Comparison of ENCODE assay signal across 1 cellular context in the genomic region with DNA sequence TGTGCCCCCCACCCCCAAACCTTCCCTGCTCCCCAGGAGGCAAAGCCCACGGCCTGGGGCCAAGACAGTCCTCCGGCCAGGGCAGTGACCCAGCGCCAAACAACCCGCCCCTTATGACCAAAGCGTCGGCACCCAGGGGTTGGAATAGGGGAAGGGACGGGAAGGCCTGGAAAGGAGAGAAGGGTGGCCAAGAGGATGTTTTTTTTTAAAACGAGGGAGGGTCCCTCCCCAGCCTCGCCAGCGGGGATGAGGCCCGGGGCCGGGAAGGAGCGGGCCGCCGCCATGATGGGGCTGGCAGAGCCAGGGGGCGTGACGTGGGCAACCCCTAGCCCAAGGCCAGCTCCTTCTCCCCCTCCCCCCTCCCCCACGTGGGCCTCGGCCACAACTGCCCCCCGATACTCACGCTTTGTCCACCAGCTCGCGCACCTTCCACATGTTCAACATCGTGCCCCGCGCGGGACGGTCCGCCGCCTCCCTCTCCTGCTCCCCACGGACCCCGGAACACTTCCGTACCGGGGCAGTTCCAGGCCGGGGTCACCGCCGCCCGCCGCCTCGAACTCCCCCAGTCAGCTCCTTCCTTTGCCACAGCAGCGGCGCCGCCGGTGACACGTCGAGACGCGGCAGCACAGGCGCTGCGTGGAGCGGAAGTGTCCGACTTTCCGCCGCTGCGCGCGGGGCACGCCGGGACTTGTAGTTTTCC.
TF ChIP-seq lines count a peak whose summit lies in the region.

A gene (minus strand): TSS at position 619 of the 700 bp plus-strand sequence. CDS start 175 bp downstream, at position 444.

TF ChIP-seq in HepG2, 621 proteins besides CTCF, POLR2A, EP300 and RAD21 (continued from another document and continues in another):
- TF ChIP-seq HOXD1 (CRISPR knock-in tag; IDR thresholded peaks at IDR 0.05) (peak; percentile 59; the same call in 1 of the 2 replicates), ZNF607 (CRISPR knock-in tag; IDR thresholded peaks at IDR 0.05; ENCODE audit: borderline replicate concordance) (no peak; the same call in 1 of the 2 replicates), ZNF550 (CRISPR knock-in tag; IDR thresholded peaks at IDR 0.05; ENCODE audit: borderline replicate concordance) (no peak), HNRNPLL (IDR thresholded peaks at IDR 0.05; ENCODE audit: low read depth, low read length, poor library complexity, severe bottlenecking) (no peak), ATF1 (CRISPR knock-in tag; IDR thresholded peaks at IDR 0.05) (peak; percentile 90), SRSF1 (optimal IDR thresholded peaks at IDR 0.05; ENCODE audit: low read depth, low read length) (peak; percentile 77), GABPB1 (CRISPR knock-in tag; IDR thresholded peaks at IDR 0.05) (peak; percentile 97), SIN3B (IDR thresholded peaks at IDR 0.05; ENCODE audit: low read length) (0 out of 2 replicates have a peak, but pooled peaks have one; percentile 7), ZNF674 (CRISPR knock-in tag; IDR thresholded peaks at IDR 0.05; ENCODE audit: low read depth) (0 out of 2 replicates have a peak, but pooled peaks have one; percentile 61), FOXK1 (CRISPR knock-in tag; IDR thresholded peaks at IDR 0.05; ENCODE audit: borderline replicate concordance, low read depth) (peak; percentile 49; the same call in 1 of the 2 replicates), FLYWCH1 (CRISPR knock-in tag; IDR thresholded peaks at IDR 0.05) (no peak), ZNF572 (CRISPR knock-in tag; IDR thresholded peaks at IDR 0.05) (0 out of 2 replicates have a peak, but pooled peaks have one; percentile 65), ETV5 (CRISPR knock-in tag; IDR thresholded peaks at IDR 0.05; ENCODE audit: borderline replicate concordance) (peak; percentile 66; the same call in 1 of the 2 replicates), ZNF746 (CRISPR knock-in tag; IDR thresholded peaks at IDR 0.05) (no peak), ZNF256 (CRISPR knock-in tag; conservative IDR thresholded peaks at IDR 0.05) (no peak), CBFB (CRISPR knock-in tag; IDR thresholded peaks at IDR 0.05) (0 out of 2 replicates have a peak, but pooled peaks have one; percentile 43), PHF8 (CRISPR knock-in tag; IDR thresholded peaks at IDR 0.05) (peak; percentile 95), NAIF1 (CRISPR knock-in tag; IDR thresholded peaks at IDR 0.05; ENCODE audit: borderline replicate concordance) (no peak), TOPORS (CRISPR knock-in tag; IDR thresholded peaks at IDR 0.05) (peak; percentile 64; the same call in 1 of the 2 replicates), SAP130 (CRISPR knock-in tag; IDR thresholded peaks at IDR 0.05; ENCODE audit: low read depth) (peak; percentile 88), RXRA (CRISPR knock-in tag; IDR thresholded peaks at IDR 0.05) (peak; percentile 47), SRY (CRISPR knock-in tag; IDR thresholded peaks at IDR 0.05) (peak; percentile 80; the same call in 1 of the 2 replicates), ZNF619 (CRISPR knock-in tag; IDR thresholded peaks at IDR 0.05) (0 out of 2 replicates have a peak, but pooled peaks have one; percentile 73), KLF16 (CRISPR knock-in tag; IDR thresholded peaks at IDR 0.05) (0 out of 4 replicates have a peak, but pooled peaks of 1 of the 2 experiments have one; percentile 49), RBM39 (IDR thresholded peaks at IDR 0.05; ENCODE audit: low read depth, low read length, poor library complexity, severe bottlenecking) (peak; percentile 67), GATAD1 (CRISPR knock-in tag; IDR thresholded peaks at IDR 0.05) (peak; percentile 84), HMG20A (CRISPR knock-in tag; IDR thresholded peaks at IDR 0.05; ENCODE audit: borderline replicate concordance) (no peak), GATA4 (IDR thresholded peaks at IDR 0.05; ENCODE audit: borderline replicate concordance, low read depth) (no peak), ZSCAN25 (CRISPR knock-in tag; IDR thresholded peaks at IDR 0.05) (no peak), ZNF749 (CRISPR knock-in tag; IDR thresholded peaks at IDR 0.05; ENCODE audit: borderline replicate concordance) (no peak)
- TF ChIP-seq, protein P1, sequence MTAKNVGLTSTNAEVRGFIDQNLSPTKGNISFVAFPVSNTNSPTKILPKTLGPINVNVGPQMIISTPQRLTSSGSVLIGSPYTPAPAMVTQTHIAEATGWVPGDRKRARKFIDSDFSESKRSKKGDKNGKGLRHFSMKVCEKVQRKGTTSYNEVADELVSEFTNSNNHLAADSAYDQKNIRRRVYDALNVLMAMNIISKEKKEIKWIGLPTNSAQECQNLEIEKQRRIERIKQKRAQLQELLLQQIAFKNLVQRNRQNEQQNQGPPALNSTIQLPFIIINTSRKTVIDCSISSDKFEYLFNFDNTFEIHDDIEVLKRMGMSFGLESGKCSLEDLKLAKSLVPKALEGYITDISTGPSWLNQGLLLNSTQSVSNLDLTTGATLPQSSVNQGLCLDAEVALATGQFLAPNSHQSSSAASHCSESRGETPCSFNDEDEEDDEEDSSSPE (CRISPR knock-in tag; IDR thresholded peaks at IDR 0.05), result peak; percentile 31; the same call in 1 of the 2 replicates
- TF ChIP-seq, protein P2, sequence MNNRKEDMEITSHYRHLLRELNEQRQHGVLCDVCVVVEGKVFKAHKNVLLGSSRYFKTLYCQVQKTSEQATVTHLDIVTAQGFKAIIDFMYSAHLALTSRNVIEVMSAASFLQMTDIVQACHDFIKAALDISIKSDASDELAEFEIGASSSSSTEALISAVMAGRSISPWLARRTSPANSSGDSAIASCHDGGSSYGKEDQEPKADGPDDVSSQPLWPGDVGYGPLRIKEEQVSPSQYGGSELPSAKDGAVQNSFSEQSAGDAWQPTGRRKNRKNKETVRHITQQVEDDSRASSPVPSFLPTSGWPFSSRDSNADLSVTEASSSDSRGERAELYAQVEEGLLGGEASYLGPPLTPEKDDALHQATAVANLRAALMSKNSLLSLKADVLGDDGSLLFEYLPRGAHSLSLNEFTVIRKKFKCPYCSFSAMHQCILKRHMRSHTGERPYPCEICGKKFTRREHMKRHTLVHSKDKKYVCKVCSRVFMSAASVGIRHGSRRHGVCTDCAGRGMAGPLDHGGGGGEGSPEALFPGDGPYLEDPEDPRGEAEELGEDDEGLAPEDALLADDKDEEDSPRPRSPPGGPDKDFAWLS (CRISPR knock-in tag; IDR thresholded peaks at IDR 0.05; ENCODE audit: borderline replicate concordance), result no peak
- TF ChIP-seq, protein P3, sequence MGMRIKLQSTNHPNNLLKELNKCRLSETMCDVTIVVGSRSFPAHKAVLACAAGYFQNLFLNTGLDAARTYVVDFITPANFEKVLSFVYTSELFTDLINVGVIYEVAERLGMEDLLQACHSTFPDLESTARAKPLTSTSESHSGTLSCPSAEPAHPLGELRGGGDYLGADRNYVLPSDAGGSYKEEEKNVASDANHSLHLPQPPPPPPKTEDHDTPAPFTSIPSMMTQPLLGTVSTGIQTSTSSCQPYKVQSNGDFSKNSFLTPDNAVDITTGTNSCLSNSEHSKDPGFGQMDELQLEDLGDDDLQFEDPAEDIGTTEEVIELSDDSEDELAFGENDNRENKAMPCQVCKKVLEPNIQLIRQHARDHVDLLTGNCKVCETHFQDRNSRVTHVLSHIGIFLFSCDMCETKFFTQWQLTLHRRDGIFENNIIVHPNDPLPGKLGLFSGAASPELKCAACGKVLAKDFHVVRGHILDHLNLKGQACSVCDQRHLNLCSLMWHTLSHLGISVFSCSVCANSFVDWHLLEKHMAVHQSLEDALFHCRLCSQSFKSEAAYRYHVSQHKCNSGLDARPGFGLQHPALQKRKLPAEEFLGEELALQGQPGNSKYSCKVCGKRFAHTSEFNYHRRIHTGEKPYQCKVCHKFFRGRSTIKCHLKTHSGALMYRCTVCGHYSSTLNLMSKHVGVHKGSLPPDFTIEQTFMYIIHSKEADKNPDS (CRISPR knock-in tag; IDR thresholded peaks at IDR 0.05), result peak; percentile 76; the same call in 1 of the 2 replicates
- TF ChIP-seq, protein P4, sequence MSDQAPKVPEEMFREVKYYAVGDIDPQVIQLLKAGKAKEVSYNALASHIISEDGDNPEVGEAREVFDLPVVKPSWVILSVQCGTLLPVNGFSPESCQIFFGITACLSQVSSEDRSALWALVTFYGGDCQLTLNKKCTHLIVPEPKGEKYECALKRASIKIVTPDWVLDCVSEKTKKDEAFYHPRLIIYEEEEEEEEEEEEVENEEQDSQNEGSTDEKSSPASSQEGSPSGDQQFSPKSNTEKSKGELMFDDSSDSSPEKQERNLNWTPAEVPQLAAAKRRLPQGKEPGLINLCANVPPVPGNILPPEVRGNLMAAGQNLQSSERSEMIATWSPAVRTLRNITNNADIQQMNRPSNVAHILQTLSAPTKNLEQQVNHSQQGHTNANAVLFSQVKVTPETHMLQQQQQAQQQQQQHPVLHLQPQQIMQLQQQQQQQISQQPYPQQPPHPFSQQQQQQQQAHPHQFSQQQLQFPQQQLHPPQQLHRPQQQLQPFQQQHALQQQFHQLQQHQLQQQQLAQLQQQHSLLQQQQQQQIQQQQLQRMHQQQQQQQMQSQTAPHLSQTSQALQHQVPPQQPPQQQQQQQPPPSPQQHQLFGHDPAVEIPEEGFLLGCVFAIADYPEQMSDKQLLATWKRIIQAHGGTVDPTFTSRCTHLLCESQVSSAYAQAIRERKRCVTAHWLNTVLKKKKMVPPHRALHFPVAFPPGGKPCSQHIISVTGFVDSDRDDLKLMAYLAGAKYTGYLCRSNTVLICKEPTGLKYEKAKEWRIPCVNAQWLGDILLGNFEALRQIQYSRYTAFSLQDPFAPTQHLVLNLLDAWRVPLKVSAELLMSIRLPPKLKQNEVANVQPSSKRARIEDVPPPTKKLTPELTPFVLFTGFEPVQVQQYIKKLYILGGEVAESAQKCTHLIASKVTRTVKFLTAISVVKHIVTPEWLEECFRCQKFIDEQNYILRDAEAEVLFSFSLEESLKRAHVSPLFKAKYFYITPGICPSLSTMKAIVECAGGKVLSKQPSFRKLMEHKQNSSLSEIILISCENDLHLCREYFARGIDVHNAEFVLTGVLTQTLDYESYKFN (CRISPR knock-in tag; conservative IDR thresholded peaks at IDR 0.05), result 0 out of 2 replicates have a peak, but pooled peaks have one; percentile 20
- TF ChIP-seq, protein P5, sequence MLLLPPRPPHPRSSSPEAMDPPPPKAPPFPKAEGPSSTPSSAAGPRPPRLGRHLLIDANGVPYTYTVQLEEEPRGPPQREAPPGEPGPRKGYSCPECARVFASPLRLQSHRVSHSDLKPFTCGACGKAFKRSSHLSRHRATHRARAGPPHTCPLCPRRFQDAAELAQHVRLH (CRISPR knock-in tag; IDR thresholded peaks at IDR 0.05; ENCODE audit: borderline replicate concordance, low read depth), result 0 out of 2 replicates have a peak, but pooled peaks have one; percentile 27
- TF ChIP-seq, protein P6, sequence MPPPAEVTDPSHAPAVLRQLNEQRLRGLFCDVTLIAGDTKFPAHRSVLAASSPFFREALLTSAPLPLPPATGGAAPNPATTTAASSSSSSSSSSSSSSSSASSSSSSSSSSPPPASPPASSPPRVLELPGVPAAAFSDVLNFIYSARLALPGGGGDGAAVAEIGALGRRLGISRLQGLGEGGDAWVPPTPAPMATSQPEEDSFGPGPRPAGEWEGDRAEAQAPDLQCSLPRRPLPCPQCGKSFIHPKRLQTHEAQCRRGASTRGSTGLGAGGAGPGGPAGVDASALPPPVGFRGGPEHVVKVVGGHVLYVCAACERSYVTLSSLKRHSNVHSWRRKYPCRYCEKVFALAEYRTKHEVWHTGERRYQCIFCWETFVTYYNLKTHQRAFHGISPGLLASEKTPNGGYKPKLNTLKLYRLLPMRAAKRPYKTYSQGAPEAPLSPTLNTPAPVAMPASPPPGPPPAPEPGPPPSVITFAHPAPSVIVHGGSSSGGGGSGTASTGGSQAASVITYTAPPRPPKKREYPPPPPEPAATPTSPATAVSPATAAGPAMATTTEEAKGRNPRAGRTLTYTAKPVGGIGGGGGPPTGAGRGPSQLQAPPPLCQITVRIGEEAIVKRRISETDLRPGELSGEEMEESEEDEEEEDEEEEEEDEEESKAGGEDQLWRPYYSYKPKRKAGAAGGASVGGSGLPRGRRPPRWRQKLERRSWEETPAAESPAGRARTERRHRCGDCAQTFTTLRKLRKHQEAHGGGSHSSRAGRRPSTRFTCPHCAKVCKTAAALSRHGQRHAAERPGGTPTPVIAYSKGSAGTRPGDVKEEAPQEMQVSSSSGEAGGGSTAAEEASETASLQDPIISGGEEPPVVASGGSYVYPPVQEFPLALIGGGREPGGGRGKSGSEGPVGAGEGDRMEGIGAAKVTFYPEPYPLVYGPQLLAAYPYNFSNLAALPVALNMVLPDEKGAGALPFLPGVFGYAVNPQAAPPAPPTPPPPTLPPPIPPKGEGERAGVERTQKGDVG (CRISPR knock-in tag; IDR thresholded peaks at IDR 0.05; ENCODE audit: borderline replicate concordance), result no peak
- TF ChIP-seq, protein P7, sequence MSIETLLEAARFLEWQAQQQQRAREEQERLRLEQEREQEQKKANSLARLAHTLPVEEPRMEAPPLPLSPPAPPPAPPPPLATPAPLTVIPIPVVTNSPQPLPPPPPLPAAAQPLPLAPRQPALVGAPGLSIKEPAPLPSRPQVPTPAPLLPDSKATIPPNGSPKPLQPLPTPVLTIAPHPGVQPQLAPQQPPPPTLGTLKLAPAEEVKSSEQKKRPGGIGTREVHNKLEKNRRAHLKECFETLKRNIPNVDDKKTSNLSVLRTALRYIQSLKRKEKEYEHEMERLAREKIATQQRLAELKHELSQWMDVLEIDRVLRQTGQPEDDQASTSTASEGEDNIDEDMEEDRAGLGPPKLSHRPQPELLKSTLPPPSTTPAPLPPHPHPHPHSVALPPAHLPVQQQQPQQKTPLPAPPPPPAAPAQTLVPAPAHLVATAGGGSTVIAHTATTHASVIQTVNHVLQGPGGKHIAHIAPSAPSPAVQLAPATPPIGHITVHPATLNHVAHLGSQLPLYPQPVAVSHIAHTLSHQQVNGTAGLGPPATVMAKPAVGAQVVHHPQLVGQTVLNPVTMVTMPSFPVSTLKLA (IDR thresholded peaks at IDR 0.05), result peak; percentile 25; the same call in 1 of the 2 replicates
- TF ChIP-seq, protein P8, sequence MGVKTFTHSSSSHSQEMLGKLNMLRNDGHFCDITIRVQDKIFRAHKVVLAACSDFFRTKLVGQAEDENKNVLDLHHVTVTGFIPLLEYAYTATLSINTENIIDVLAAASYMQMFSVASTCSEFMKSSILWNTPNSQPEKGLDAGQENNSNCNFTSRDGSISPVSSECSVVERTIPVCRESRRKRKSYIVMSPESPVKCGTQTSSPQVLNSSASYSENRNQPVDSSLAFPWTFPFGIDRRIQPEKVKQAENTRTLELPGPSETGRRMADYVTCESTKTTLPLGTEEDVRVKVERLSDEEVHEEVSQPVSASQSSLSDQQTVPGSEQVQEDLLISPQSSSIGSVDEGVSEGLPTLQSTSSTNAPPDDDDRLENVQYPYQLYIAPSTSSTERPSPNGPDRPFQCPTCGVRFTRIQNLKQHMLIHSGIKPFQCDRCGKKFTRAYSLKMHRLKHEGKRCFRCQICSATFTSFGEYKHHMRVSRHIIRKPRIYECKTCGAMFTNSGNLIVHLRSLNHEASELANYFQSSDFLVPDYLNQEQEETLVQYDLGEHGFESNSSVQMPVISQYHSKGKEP (CRISPR knock-in tag; IDR thresholded peaks at IDR 0.05), result peak; percentile 36; the same call in 1 of the 2 replicates
- TF ChIP-seq, protein P9, sequence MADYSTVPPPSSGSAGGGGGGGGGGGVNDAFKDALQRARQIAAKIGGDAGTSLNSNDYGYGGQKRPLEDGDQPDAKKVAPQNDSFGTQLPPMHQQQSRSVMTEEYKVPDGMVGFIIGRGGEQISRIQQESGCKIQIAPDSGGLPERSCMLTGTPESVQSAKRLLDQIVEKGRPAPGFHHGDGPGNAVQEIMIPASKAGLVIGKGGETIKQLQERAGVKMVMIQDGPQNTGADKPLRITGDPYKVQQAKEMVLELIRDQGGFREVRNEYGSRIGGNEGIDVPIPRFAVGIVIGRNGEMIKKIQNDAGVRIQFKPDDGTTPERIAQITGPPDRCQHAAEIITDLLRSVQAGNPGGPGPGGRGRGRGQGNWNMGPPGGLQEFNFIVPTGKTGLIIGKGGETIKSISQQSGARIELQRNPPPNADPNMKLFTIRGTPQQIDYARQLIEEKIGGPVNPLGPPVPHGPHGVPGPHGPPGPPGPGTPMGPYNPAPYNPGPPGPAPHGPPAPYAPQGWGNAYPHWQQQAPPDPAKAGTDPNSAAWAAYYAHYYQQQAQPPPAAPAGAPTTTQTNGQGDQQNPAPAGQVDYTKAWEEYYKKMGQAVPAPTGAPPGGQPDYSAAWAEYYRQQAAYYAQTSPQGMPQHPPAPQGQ (CRISPR knock-in tag; IDR thresholded peaks at IDR 0.05; ENCODE audit: borderline replicate concordance), result no peak
